25 cellular contexts compared by ENCODE assay signal in the genomic region with DNA sequence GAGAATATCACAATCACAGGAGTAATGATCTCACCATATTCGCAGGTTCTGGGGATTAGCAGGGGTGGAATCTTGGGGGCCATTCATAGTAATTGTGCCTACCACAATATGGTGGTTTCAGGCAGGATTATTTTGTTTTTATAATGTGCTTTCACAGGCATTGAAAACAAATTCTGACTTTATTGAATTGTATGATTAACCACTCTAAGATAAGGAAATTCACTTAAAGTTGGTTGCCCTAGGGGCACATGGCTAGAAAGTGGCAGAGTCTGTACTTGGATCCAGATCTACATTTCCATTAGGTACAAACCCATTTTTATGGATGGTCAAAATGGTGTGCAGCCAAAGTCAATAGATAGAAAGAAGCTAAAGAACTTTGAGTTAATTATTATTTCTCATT. TPM values are rescaled to one million over a fixed set of nuclear protein-coding genes. Genes with fewer than 3 reads are reported as not detected.
DNase-seq lines count a peak whose midpoint lies in the region; TF ChIP-seq lines count a peak whose summit lies in the region.
"Had no signal": no experiment of that assay in that cellular context is flagged by ENCODE, and none has a peak within 500 bp of the region (broad histone marks: within the 10 kb centered on the region; RNA-seq: fewer than 3 reads in every experiment).

No MANE protein-coding gene starts in this region.

- H3K4me3 ChIP-seq in OCI-LY7 (ENCODE audit: low read depth, low read length, poor library complexity, severe bottlenecking) (no peak overlapping the region), epithelial cell of esophagus (ENCODE audit: low read length) (peak overlapping the region; percentile 84)
- H3K4me3 ChIP-seq: body of pancreas, ovary, tibial artery had no signal

- no peak overlapping the region for H3K27ac Mint-ChIP-seq in T-helper 1 cell treated with Interleukin-12 subunit alpha and Interleukin-12 subunit beta and Interleukin-4 antibody, amounts not matched to agents 30 μg/mL and 1 μg/mL, for 36 hours
- no peak overlapping the region for H3K27ac Mint-ChIP-seq in progenitor cell of endocrine pancreas
- H3K27ac Mint-ChIP-seq: activated CD4-positive, alpha-beta T cell treated with anti-CD3 and anti-CD28 coated beads for 36 hours; stimulated activated naive CD8-positive, alpha-beta T cell treated with anti-CD3 and anti-CD28 coated beads, Interleukin-15, Interleukin-2, amounts not matched to agents 100 ng/mL and 50 ng/mL, for 24 hours had no signal

- CTCF ChIA-PET in OCI-LY7 (lab: Charles Lee; ENCODE audit: unreplicated experiment) = interaction anchor here (1.0 kb wide), 1 partner anchor 14 kb away, joined by 3 read pairs; no protein-coding TSS in a partner anchor

- POLR2A ChIA-PET in OCI-LY7 (lab: Charles Lee) = interaction anchor here (1.6 to 2.0 kb wide), 3 partner anchors 8 to 20 kb away, joined by 4 to 6 read pairs (median 6); no protein-coding TSS in a partner anchor

- H3K4me2 ChIP-seq in OCI-LY7 (ENCODE audit: low read length) = peak overlapping the region; percentile 85; the same call in 1 of the 2 replicates

- H3K9me3 ChIP-seq in OCI-LY7 (ENCODE audit: low read length) = no peaks in the 10 kb centered on the region
- H3K9me3 ChIP-seq: body of pancreas, ovary, tibial artery had no signal

- peaks cover 19% of the 10 kb centered on the region; the same call in 1 of the 2 replicates for H3K79me2 ChIP-seq in OCI-LY7 (ENCODE audit: insufficient read depth, low read depth, low read length)

- H3K36me3 Mint-ChIP-seq in T-helper 1 cell treated with Interleukin-12 subunit alpha and Interleukin-12 subunit beta and Interleukin-4 antibody, amounts not matched to agents 30 μg/mL and 1 μg/mL, for 36 hours (ENCODE audit: low read depth) = peaks cover 32% of the 10 kb centered on the region
- peaks cover 36% of the 10 kb centered on the region for H3K36me3 Mint-ChIP-seq in progenitor cell of endocrine pancreas (ENCODE audit: insufficient read depth)

- peaks cover 5% of the 10 kb centered on the region for H3K9me3 Mint-ChIP-seq in T-helper 1 cell treated with Interleukin-12 subunit alpha and Interleukin-12 subunit beta and Interleukin-4 antibody, amounts not matched to agents 30 μg/mL and 1 μg/mL, for 36 hours
- H3K9me3 Mint-ChIP-seq in progenitor cell of endocrine pancreas (ENCODE audit: low read depth) = peaks cover 7% of the 10 kb centered on the region
- H3K9me3 Mint-ChIP-seq: stimulated activated naive CD8-positive, alpha-beta T cell treated with anti-CD3 and anti-CD28 coated beads, Interleukin-15, Interleukin-2, amounts not matched to agents 100 ng/mL and 50 ng/mL, for 24 hours had no signal

- BruUV-seq in OCI-LY7 (replicated peaks; lab: Mats Ljungman, UMichigan) = no TSS peak

- peaks cover 47% of the 10 kb centered on the region for H3K36me3 ChIP-seq in OCI-LY7 (ENCODE audit: insufficient read depth, low read length)
- H3K36me3 ChIP-seq: ovary had no signal

- TF ChIP-seq CTCF in OCI-LY7 (conservative IDR thresholded peaks at IDR 0.05; ENCODE audit: low read length) (no peak), epithelial cell of esophagus (IDR thresholded peaks at IDR 0.05; ENCODE audit: insufficient read depth, low read depth, low read length, missing control alignments) (no peak), progenitor cell of endocrine pancreas (IDR thresholded peaks at IDR 0.05; ENCODE audit: unreplicated experiment) (no peak)

- intact Hi-C loops in OCI-LY7 (cut with micrococcal nuclease; ENCODE audit: unreplicated experiment) = loop anchor here (5.0 kb wide), 2 partner anchors 195 to 585 kb away; a partner anchor contains a TSS

- H3K9me2 ChIP-seq in OCI-LY7 (ENCODE audit: insufficient read depth, low read length) = no peaks in the 10 kb centered on the region

- DNase-seq in T-helper 1 cell (no peak), OCI-LY7 (ENCODE audit: low spot score) (no peak), epithelial cell of esophagus (ENCODE audit: low read depth) (no peak), progenitor cell of endocrine pancreas (ENCODE audit: low spot score, unreplicated experiment) (no peak), NCI-H2171 treated with DMSO at 0.1 percent for 48 hours (lab: John Stamatoyannopoulos, UW) (no peak), KG1 (lab: John Stamatoyannopoulos, UW) (no peak)
- no peak for DNase-seq in activated naive CD4-positive, alpha-beta T cell treated with anti-CD3 and anti-CD28 coated beads, Interleukin-2, amount 50 U/mL, for 16 hours
- DNase-seq: activated CD4-positive, alpha-beta T cell treated with anti-CD3 and anti-CD28 coated beads for 36 hours; activated CD8-positive, alpha-beta memory T cell treated with anti-CD3 and anti-CD28 coated beads for 24 hours; body of pancreas; COR-L47; DMS79 treated with DMSO at 0.1 percent for 48 hours; effector CD4-positive, alpha-beta T cell; erythroblast; foreskin keratinocyte; mesendoderm; NCI-H510A; NK-92 treated with Interleukin-12 subunit alpha and Interleukin-12 subunit beta, amount 100 ng/mL, for 24 hours; ovary; right cardiac atrium; SIG-M5; T-helper 17 cell; tibial artery had no signal

- H3K27ac ChIP-seq in OCI-LY7 (ENCODE audit: low read depth, low read length, poor library complexity, severe bottlenecking) = no peak overlapping the region
- H3K27ac ChIP-seq: body of pancreas, foreskin keratinocyte, ovary, tibial artery had no signal

- H2AFZ ChIP-seq in OCI-LY7 (ENCODE audit: low read length) = no peak overlapping the region

- H3K4me1 ChIP-seq in OCI-LY7 (ENCODE audit: insufficient read depth, low read length, poor library complexity, severe bottlenecking) = peaks cover 30% of the 10 kb centered on the region

- no peaks in the 10 kb centered on the region for H4K20me1 ChIP-seq in OCI-LY7 (ENCODE audit: insufficient read depth, low read length)

- peak overlapping the region; percentile 92 for H3K4me3 Mint-ChIP-seq in T-helper 1 cell treated with Interleukin-12 subunit alpha and Interleukin-12 subunit beta and Interleukin-4 antibody, amounts not matched to agents 30 μg/mL and 1 μg/mL, for 36 hours
- H3K4me3 Mint-ChIP-seq in progenitor cell of endocrine pancreas (ENCODE audit: low read depth) = peak overlapping the region; percentile 26

- no peaks in the 10 kb centered on the region for H3K27me3 Mint-ChIP-seq in T-helper 1 cell treated with Interleukin-12 subunit alpha and Interleukin-12 subunit beta and Interleukin-4 antibody, amounts not matched to agents 30 μg/mL and 1 μg/mL, for 36 hours (ENCODE audit: low read depth)
- H3K27me3 Mint-ChIP-seq in progenitor cell of endocrine pancreas = no peaks in the 10 kb centered on the region
- H3K27me3 Mint-ChIP-seq: activated CD4-positive, alpha-beta T cell treated with anti-CD3 and anti-CD28 coated beads for 36 hours; stimulated activated naive CD8-positive, alpha-beta T cell treated with anti-CD3 and anti-CD28 coated beads, Interleukin-15, Interleukin-2, amounts not matched to agents 100 ng/mL and 50 ng/mL, for 24 hours; T-helper 17 cell had no signal

- peaks cover 37% of the 10 kb centered on the region for H3K4me1 Mint-ChIP-seq in T-helper 1 cell treated with Interleukin-12 subunit alpha and Interleukin-12 subunit beta and Interleukin-4 antibody, amounts not matched to agents 30 μg/mL and 1 μg/mL, for 36 hours (ENCODE audit: low read depth)
- H3K4me1 Mint-ChIP-seq in progenitor cell of endocrine pancreas (ENCODE audit: low read depth) = peaks cover 19% of the 10 kb centered on the region

RNA-seq across cellular contexts. Expression of a gene that starts 1.7 kb away (rescaled TPM):
- 3.0 and 5.2 TPM in 2 replicates for total RNA-seq in OCI-LY7 (2014; rRNA removed; shearing (Covaris generic))
- total RNA-seq in OCI-LY7 (2022) (8.1 and 8.6 TPM in 2 replicates), progenitor cell of endocrine pancreas (18.1 and 20.9 TPM in 2 replicates)
